ENCODE assay signal across 24 cellular contexts in genomic region chr6:17226766-17227338, GRCh38. TPM values are rescaled to one million over a fixed set of nuclear protein-coding genes. Genes with fewer than 3 reads are reported as not detected.
DNase-seq lines count a peak whose midpoint lies in the region; ATAC-seq and TF ChIP-seq lines count a peak whose summit lies in the region.
"Had no signal": no experiment of that assay in that cellular context is flagged by ENCODE, and none has a peak within 500 bp of the region (broad histone marks: within the 10 kb centered on the region; RNA-seq: fewer than 3 reads in every experiment).

No MANE protein-coding gene starts in this region.

- H3K4me3 Mint-ChIP-seq in neural progenitor cell (no peak overlapping the region), chondrocyte (ENCODE audit: unreplicated experiment) (no peak overlapping the region)
- no peak overlapping the region for H3K4me3 Mint-ChIP-seq in activated CD8-positive, alpha-beta memory T cell treated with anti-CD3 and anti-CD28 coated beads, Interleukin-2, amount 10 ng/mL, durations not matched to agents 7 days and 5 days
- H3K4me3 Mint-ChIP-seq: activated CD4-positive, alpha-beta memory T cell treated with anti-CD3 and anti-CD28 coated beads for 36 hours; activated naive CD8-positive, alpha-beta T cell treated with anti-CD3 and anti-CD28 coated beads, Interleukin-2, amount 50 U/mL, for 24 hours; IgD-negative memory B cell; natural killer cell treated with Interleukin-12 subunit alpha and Interleukin-12 subunit beta and Interleukin-15 and Interleukin-18, amount 100 ng/mL, for 72 hours had no signal

- H3K27me3 Mint-ChIP-seq in neural progenitor cell (ENCODE audit: insufficient read depth, low read depth) (peaks cover 8% of the 10 kb centered on the region), chondrocyte (ENCODE audit: low read depth) (no peaks in the 10 kb centered on the region)
- no peaks in the 10 kb centered on the region for H3K27me3 Mint-ChIP-seq in activated CD8-positive, alpha-beta memory T cell treated with anti-CD3 and anti-CD28 coated beads, Interleukin-2, amount 10 ng/mL, durations not matched to agents 7 days and 5 days
- H3K27me3 Mint-ChIP-seq: activated naive CD8-positive, alpha-beta T cell treated with anti-CD3 and anti-CD28 coated beads, Interleukin-2, amount 50 U/mL, for 24 hours had no signal

- H3F3A ChIP-seq in neural progenitor cell (ENCODE audit: low read depth), result no peaks in the 10 kb centered on the region

- H4K20me1 ChIP-seq in neural progenitor cell (ENCODE audit: low read depth), result no peaks in the 10 kb centered on the region

- no peaks in the 10 kb centered on the region for H3K9me3 ChIP-seq in neural progenitor cell (ENCODE audit: low read depth)
- H3K9me3 ChIP-seq: heart left ventricle, prostate gland had no signal

- no peaks in the 10 kb centered on the region for H3K36me3 ChIP-seq in neural progenitor cell
- H3K36me3 ChIP-seq: brain microvascular endothelial cell, heart left ventricle, prostate gland had no signal

- DNase-seq in NCI-H748 (lab: John Stamatoyannopoulos, UW; ENCODE audit: unreplicated experiment) (peak; percentile 18), NCI-H748 treated with DMSO at 0.1 percent for 48 hours (lab: John Stamatoyannopoulos, UW) (no peak), SK-MEL-5 (ENCODE audit: low read depth, low spot score) (peak; percentile 24), foreskin fibroblast (peak; percentile 10 to 19), neural progenitor cell (ENCODE audit: low spot score) (no peak), chondrocyte (ENCODE audit: low spot score) (no peak)
- DNase-seq in activated naive CD4-positive, alpha-beta T cell treated with Interleukin-2 at 50 U/mL for 16 hours, result no peak
- DNase-seq in activated CD8-positive, alpha-beta memory T cell treated with anti-CD3 and anti-CD28 coated beads, Interleukin-2, amount 10 ng/mL, durations not matched to agents 7 days and 5 days, result no peak
- DNase-seq: 8988T; activated CD4-positive, alpha-beta memory T cell treated with anti-CD3 and anti-CD28 coated beads for 36 hours; activated effector memory CD4-positive, alpha-beta T cell treated with Interleukin-2 at 50 U/mL for 16 hours; activated naive CD8-positive, alpha-beta T cell treated with anti-CD3 and anti-CD28 coated beads, Interleukin-2, amount 50 U/mL, for 24 hours; brain microvascular endothelial cell; cortex of kidney; heart left ventricle; left colon; NCI-H146; NCI-H82; stimulated activated naive CD4-positive, alpha-beta T cell; SW 1271 had no signal

- ATAC-seq in activated CD8-positive, alpha-beta memory T cell treated with anti-CD3 and anti-CD28 coated beads, Interleukin-2, amount 10 ng/mL, durations not matched to agents 7 days and 5 days, result no peak
- ATAC-seq: activated naive CD8-positive, alpha-beta T cell treated with anti-CD3 and anti-CD28 coated beads, Interleukin-2, amount 50 U/mL, for 24 hours; natural killer cell treated with Interleukin-12 subunit alpha and Interleukin-12 subunit beta and Interleukin-15 and Interleukin-18, amount 100 ng/mL, for 72 hours; Right ventricle myocardium inferior had no signal

- TF ChIP-seq CTCF in foreskin fibroblast (IDR thresholded peaks at IDR 0.05; ENCODE audit: low read depth, low read length), result no peak
- TF ChIP-seq CTCF in neural progenitor cell (IDR thresholded peaks at IDR 0.05), result no peak
- no peak for TF ChIP-seq CTCF in chondrocyte (IDR thresholded peaks at IDR 0.05)

- no peaks in the 10 kb centered on the region for H3K36me3 Mint-ChIP-seq in neural progenitor cell
- no peaks in the 10 kb centered on the region for H3K36me3 Mint-ChIP-seq in chondrocyte (ENCODE audit: low read depth)
- no peaks in the 10 kb centered on the region for H3K36me3 Mint-ChIP-seq in activated CD8-positive, alpha-beta memory T cell treated with anti-CD3 and anti-CD28 coated beads, Interleukin-2, amount 10 ng/mL, durations not matched to agents 7 days and 5 days
- H3K36me3 Mint-ChIP-seq: activated CD4-positive, alpha-beta memory T cell treated with anti-CD3 and anti-CD28 coated beads for 36 hours; IgD-negative memory B cell; natural killer cell treated with Interleukin-12 subunit alpha and Interleukin-12 subunit beta and Interleukin-15 and Interleukin-18, amount 100 ng/mL, for 72 hours had no signal

- no peaks in the 10 kb centered on the region for H3K27me3 ChIP-seq in neural progenitor cell
- H3K27me3 ChIP-seq: brain microvascular endothelial cell, heart left ventricle had no signal

- no peaks in the 10 kb centered on the region for H3K79me2 ChIP-seq in neural progenitor cell (ENCODE audit: low read depth)

- H3K9me3 Mint-ChIP-seq in neural progenitor cell, result peaks cover 5% of the 10 kb centered on the region
- no peaks in the 10 kb centered on the region for H3K9me3 Mint-ChIP-seq in chondrocyte (ENCODE audit: low read depth)
- no peaks in the 10 kb centered on the region for H3K9me3 Mint-ChIP-seq in activated CD8-positive, alpha-beta memory T cell treated with anti-CD3 and anti-CD28 coated beads, Interleukin-2, amount 10 ng/mL, durations not matched to agents 7 days and 5 days (ENCODE audit: low read depth)
- H3K9me3 Mint-ChIP-seq: activated CD4-positive, alpha-beta memory T cell treated with anti-CD3 and anti-CD28 coated beads for 36 hours; natural killer cell treated with Interleukin-12 subunit alpha and Interleukin-12 subunit beta and Interleukin-15 and Interleukin-18, amount 100 ng/mL, for 72 hours had no signal

- H3K4me1 Mint-ChIP-seq in neural progenitor cell (peaks cover 16% of the 10 kb centered on the region), chondrocyte (ENCODE audit: low read depth) (peaks cover 19% of the 10 kb centered on the region)
- no peaks in the 10 kb centered on the region for H3K4me1 Mint-ChIP-seq in activated CD8-positive, alpha-beta memory T cell treated with anti-CD3 and anti-CD28 coated beads, Interleukin-2, amount 10 ng/mL, durations not matched to agents 7 days and 5 days
- H3K4me1 Mint-ChIP-seq: activated naive CD8-positive, alpha-beta T cell treated with anti-CD3 and anti-CD28 coated beads, Interleukin-2, amount 50 U/mL, for 24 hours; IgD-negative memory B cell had no signal

- H3K4me2 ChIP-seq in neural progenitor cell, result no peak overlapping the region

- H3K27ac ChIP-seq in neural progenitor cell, result no peak overlapping the region
- H3K27ac ChIP-seq: brain microvascular endothelial cell, prostate gland had no signal

- peaks cover 11% of the 10 kb centered on the region for H3K4me1 ChIP-seq in neural progenitor cell
- H3K4me1 ChIP-seq: prostate gland had no signal

- no peak overlapping the region for H2AFZ ChIP-seq in neural progenitor cell (replicated peaks)

- H3K27ac Mint-ChIP-seq in neural progenitor cell, result no peak overlapping the region
- no peak overlapping the region for H3K27ac Mint-ChIP-seq in chondrocyte (ENCODE audit: unreplicated experiment)
- H3K27ac Mint-ChIP-seq in activated CD8-positive, alpha-beta memory T cell treated with anti-CD3 and anti-CD28 coated beads, Interleukin-2, amount 10 ng/mL, durations not matched to agents 7 days and 5 days, result no peak overlapping the region
- H3K27ac Mint-ChIP-seq: activated CD4-positive, alpha-beta memory T cell treated with anti-CD3 and anti-CD28 coated beads for 36 hours; activated naive CD8-positive, alpha-beta T cell treated with anti-CD3 and anti-CD28 coated beads, Interleukin-2, amount 50 U/mL, for 24 hours; IgD-negative memory B cell; natural killer cell treated with Interleukin-12 subunit alpha and Interleukin-12 subunit beta and Interleukin-15 and Interleukin-18, amount 100 ng/mL, for 72 hours had no signal

- in situ Hi-C loops in SK-MEL-5 (cut with HindIII; ENCODE audit: low pct_unique_long_range_greater_than_20kb, low sequenced_read_pairs), result no loop called here

- H3K9ac ChIP-seq in neural progenitor cell, result no peak overlapping the region

- H3K4me3 ChIP-seq in foreskin fibroblast (ENCODE audit: low read depth in 1 of 2, low read length in 2 of 2) (peak overlapping the region in 1 of 2 donors; percentile 14), neural progenitor cell (no peak overlapping the region)
- H3K4me3 ChIP-seq: heart left ventricle, prostate gland had no signal

- CTCF ChIA-PET in activated CD8-positive, alpha-beta memory T cell treated with anti-CD3 and anti-CD28 coated beads, Interleukin-2, amount 10 ng/mL, durations not matched to agents 7 days and 5 days (lab: Charles Lee), result no interaction called here

RNA-seq across cellular contexts. Expression of gene RBM24, which starts 54.3 kb away (rescaled TPM):
- total RNA-seq in SK-MEL-5 (2014; rRNA removed; shearing (Covaris generic)), result 7.9 and 8.5 TPM in 2 replicates
- 7.5 and 10.8 TPM in 2 replicates for polyA plus RNA-seq in SK-MEL-5 (2015; cell fraction: cytosol; rRNA removed)
- polyA plus RNA-seq in SK-MEL-5 (2015; cell fraction: nucleus; rRNA removed), result 1.3 and 7.3 TPM in 2 replicates
- total RNA-seq in neural progenitor cell (ENCODE audit: low replicate concordance) (17.3 and 27.6 TPM in 2 replicates), chondrocyte (10.1 to 13.1 TPM (median 10.8 TPM) in 3 replicates)
- not detected for total RNA-seq in activated CD8-positive, alpha-beta memory T cell treated with anti-CD3 and anti-CD28 coated beads, Interleukin-2, amount 10 ng/mL, durations not matched to agents 7 days and 5 days
- total RNA-seq: activated CD4-positive, alpha-beta memory T cell treated with anti-CD3 and anti-CD28 coated beads for 36 hours; natural killer cell treated with Interleukin-12 subunit alpha and Interleukin-12 subunit beta and Interleukin-15 and Interleukin-18, amount 100 ng/mL, for 72 hours had no signal
- polyA plus RNA-seq: IgD-negative memory B cell had no signal

Comparison
In these comparisons a context has a peak if more than half of its experiments do, and no peak if none do; other contexts are left out.
1. DNase-seq: peak in NCI-H748 (single experiment), SK-MEL-5 (single experiment) and foreskin fibroblast (2 of 2); none in NCI-H748 treated with DMSO at 0.1 percent for 48 hours (single experiment), neural progenitor cell (single experiment), chondrocyte (single experiment), activated naive CD4-positive, alpha-beta T cell treated with Interleukin-2 at 50 U/mL for 16 hours (single experiment) and activated CD8-positive, alpha-beta memory T cell treated with anti-CD3 and anti-CD28 coated beads, Interleukin-2, amount 10 ng/mL, durations not matched to agents 7 days and 5 days (single experiment).